In the genomic region with DNA sequence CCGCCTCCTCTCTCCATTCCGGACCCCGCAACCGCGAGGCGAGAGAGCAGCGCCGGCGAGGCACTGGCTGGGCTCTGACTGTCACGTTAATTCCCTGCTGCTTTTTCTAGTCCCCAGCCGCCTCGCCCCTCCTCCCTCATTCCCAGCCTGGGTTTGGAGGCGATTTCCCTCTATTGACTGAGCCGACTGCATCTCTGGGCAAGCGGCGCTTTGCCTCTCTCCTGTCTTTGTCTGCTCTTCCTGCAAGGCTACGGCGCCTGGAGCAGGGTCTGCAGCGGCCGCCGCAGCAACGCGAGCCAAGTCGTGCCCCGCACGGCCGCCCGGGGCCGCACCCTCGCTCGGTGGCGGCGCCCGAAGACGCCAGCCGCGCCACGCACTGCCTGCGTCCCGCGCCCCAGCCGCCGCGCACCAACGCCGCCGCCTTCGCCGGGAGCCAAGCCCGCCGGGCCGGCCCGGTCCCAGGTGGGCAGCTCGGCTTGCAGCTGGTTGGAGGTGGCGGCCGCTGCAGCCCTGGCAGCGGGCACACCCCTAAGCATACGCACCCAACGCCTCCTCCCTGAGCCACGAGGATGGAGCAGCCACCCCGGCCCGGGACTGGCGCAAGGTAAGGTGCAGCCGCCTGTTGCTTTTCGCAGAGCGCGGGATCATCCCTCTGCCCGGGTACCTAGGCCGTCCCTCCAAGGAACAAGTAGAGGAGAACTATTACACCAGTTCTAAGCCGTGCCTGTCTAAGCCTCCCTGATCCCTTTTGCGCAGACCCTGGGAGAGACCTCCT, we compare ENCODE assay signal across 11 cellular contexts. TPM values are rescaled to one million over a fixed set of nuclear protein-coding genes. Genes with fewer than 3 reads are reported as not detected.
DNase-seq lines count a peak whose midpoint lies in the region; ATAC-seq and TF ChIP-seq lines count a peak whose summit lies in the region.
"Had no signal": no experiment of that assay in that cellular context is flagged by ENCODE, and none has a peak within 500 bp of the region (broad histone marks: within the 10 kb centered on the region; RNA-seq: fewer than 3 reads in every experiment).

A gene with protein sequence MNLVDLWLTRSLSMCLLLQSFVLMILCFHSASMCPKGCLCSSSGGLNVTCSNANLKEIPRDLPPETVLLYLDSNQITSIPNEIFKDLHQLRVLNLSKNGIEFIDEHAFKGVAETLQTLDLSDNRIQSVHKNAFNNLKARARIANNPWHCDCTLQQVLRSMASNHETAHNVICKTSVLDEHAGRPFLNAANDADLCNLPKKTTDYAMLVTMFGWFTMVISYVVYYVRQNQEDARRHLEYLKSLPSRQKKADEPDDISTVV (plus strand): TSS at position 139 of the 775 bp plus-strand sequence. CDS start 86,901 bp downstream, outside the sequence.

- H3K4me2 ChIP-seq in mesendoderm (ENCODE audit: low read length): peak within 1 kb of the TSS; percentile 97

- H3K4me1 ChIP-seq in mesendoderm (ENCODE audit: control insufficient read depth, low read depth, low read length): peaks cover 2% of the 10 kb centered on the region

- no peak within 1 kb of the TSS for H2BK5ac ChIP-seq in mesendoderm (ENCODE audit: low read length)

- H3K79me1 ChIP-seq in mesendoderm (ENCODE audit: low read length): no peaks in the 10 kb centered on the region

- H2AK5ac ChIP-seq in mesendoderm (ENCODE audit: low read length): no peak within 1 kb of the TSS

- H3K4me3 ChIP-seq in coronary artery: peak within 1 kb of the TSS; percentile 62
- peak within 1 kb of the TSS; percentile 30 for H3K4me3 ChIP-seq in mesendoderm (ENCODE audit: low read length)

- H4K5ac ChIP-seq in mesendoderm (ENCODE audit: low read length): no peak within 1 kb of the TSS

- no peak within 1 kb of the TSS for H3K27ac ChIP-seq in coronary artery
- H3K27ac ChIP-seq in mesendoderm (ENCODE audit: low read depth, low read length): no peak within 1 kb of the TSS
- no peak within 1 kb of the TSS for H3K27ac ChIP-seq in temporal lobe (ENCODE audit: low read depth, low read length)

- H2BK15ac ChIP-seq in mesendoderm (replicated peaks; ENCODE audit: low read depth): no peak within 1 kb of the TSS

- no peak within 1 kb of the TSS for H2BK120ac ChIP-seq in mesendoderm (ENCODE audit: low read depth, low read length)

- peak within 1 kb of the TSS; percentile 50 for H3K9ac ChIP-seq in mesendoderm (ENCODE audit: low read length)

- peak; percentile 39 for DNase-seq in DMS53 (lab: John Stamatoyannopoulos, UW)
- no peak for DNase-seq in DMS53 treated with DMSO at 0.1 percent for 48 hours (lab: John Stamatoyannopoulos, UW; ENCODE audit: unreplicated experiment)
- no peak for DNase-seq in coronary artery (ENCODE audit: low spot score)
- DNase-seq in mesendoderm: peak; percentile 81
- no peak for DNase-seq in stimulated activated CD4-positive, alpha-beta T cell treated with anti-CD3 and anti-CD28 coated beads, Interleukin-4, amount 100 ng/mL, for 4 hours
- DNase-seq: activated CD4-positive, alpha-beta T cell treated with anti-CD3 and anti-CD28 coated beads for 4 hours; dermis blood vessel endothelial cell had no signal

- no peaks in the 10 kb centered on the region for H3K36me3 ChIP-seq in mesendoderm (ENCODE audit: control insufficient read depth, insufficient read depth, low read length)

- peak within 1 kb of the TSS; percentile 20 for H3K18ac ChIP-seq in mesendoderm (ENCODE audit: low read length)

- ATAC-seq in HG03025 (IDR thresholded peaks at IDR 0.05; ENCODE audit: low FRiP score, unreplicated experiment) (no peak), GM18498 (IDR thresholded peaks at IDR 0.05; ENCODE audit: unreplicated experiment) (no peak)

- TF ChIP-seq CTCF in coronary artery (IDR thresholded peaks at IDR 0.05): no peak

- no peak within 1 kb of the TSS for H4K8ac ChIP-seq in mesendoderm (ENCODE audit: low read depth, low read length)

- no peaks in the 10 kb centered on the region for H3K79me2 ChIP-seq in mesendoderm (ENCODE audit: control insufficient read depth, insufficient read depth, low read length)

- peaks cover 11% of the 10 kb centered on the region for H3K27me3 ChIP-seq in mesendoderm (ENCODE audit: insufficient read depth, low read length, poor library complexity)

- H3K23ac ChIP-seq in mesendoderm (ENCODE audit: low read length): no peak within 1 kb of the TSS

- H3K56ac ChIP-seq in mesendoderm (ENCODE audit: low read length): peak within 1 kb of the TSS; percentile 17

- no peak within 1 kb of the TSS for H3K4ac ChIP-seq in mesendoderm (ENCODE audit: low read depth, low read length)

- no CpG with 5 or more reads among the region's 71 CpGs for WGBS in mesendoderm (ENCODE audit: extremely low coverage, insufficient coverage, low lambda C conversion rate)

RNA-seq across cellular contexts. Expression of the gene that starts here (rescaled TPM):
- polyA plus RNA-seq in mesendoderm (2013, experiment 1 of 2): 0.62 TPM
- 0.76 TPM for polyA plus RNA-seq in mesendoderm (2013, experiment 2 of 2)
- 44.5 TPM for total RNA-seq in temporal lobe
- total RNA-seq: dermis blood vessel endothelial cell; natural killer cell treated with Interleukin-12 subunit alpha and Interleukin-12 subunit beta and Interleukin-15 and Interleukin-18, amount 100 ng/mL, for 72 hours had no signal

Comparison
In these comparisons a context has a peak if more than half of its experiments do, and no peak if none do; other contexts are left out.
1. DNase-seq: peak in DMS53 (single experiment) and mesendoderm (single experiment); none in DMS53 treated with DMSO at 0.1 percent for 48 hours (single experiment), coronary artery (single experiment) and stimulated activated CD4-positive, alpha-beta T cell treated with anti-CD3 and anti-CD28 coated beads, Interleukin-4, amount 100 ng/mL, for 4 hours (0 of 2).